Comparison of ENCODE assay signal across 12 cellular contexts in genomic region chr6:133880006-133880405, GRCh38. TPM values are rescaled to one million over a fixed set of nuclear protein-coding genes. Genes with fewer than 3 reads are reported as not detected.
"Had no signal": no experiment of that assay in that cellular context is flagged by ENCODE, and none has a peak within 500 bp of the region (broad histone marks: within the 10 kb centered on the region; RNA-seq: fewer than 3 reads in every experiment).

No MANE protein-coding gene starts in this region.

- H3K27ac ChIP-seq: GM23248 had no signal

- H2AFZ ChIP-seq: GM23248 had no signal

- H3K4me3 Mint-ChIP-seq: GM23338, H9, HFFc6 had no signal

- H3K4me2 ChIP-seq: GM23338 had no signal

- H3K9ac ChIP-seq: GM23248 had no signal

- DNase-seq: GM23248, GOT3, H7, H9, HCEC 1CT, HFFc6 had no signal

- H3K36me3 ChIP-seq: HAP-1 had no signal

- H3K9me3 ChIP-seq: HAP-1 had no signal

- ATAC-seq: GM23338, HCT116 had no signal

- H3K4me1 Mint-ChIP-seq: H9 had no signal

- H3K4me1 ChIP-seq: HAP-1 had no signal

- H3K9me3 Mint-ChIP-seq: GM23338, H9, HFFc6 had no signal

- FAIRE-seq: H1, H54 had no signal

- H3K27ac Mint-ChIP-seq: GM23338, H9, HFFc6 had no signal

- H3K4me3 ChIP-seq: GM23248, GM23338, HAP-1 had no signal

RNA-seq across cellular contexts. Expression of gene TCF21, which starts 8.9 kb away (rescaled TPM):
- total RNA-seq: H4, H9, HFFc6 had no signal
